ENCODE assay signal across 10 cellular contexts in the genomic region with DNA sequence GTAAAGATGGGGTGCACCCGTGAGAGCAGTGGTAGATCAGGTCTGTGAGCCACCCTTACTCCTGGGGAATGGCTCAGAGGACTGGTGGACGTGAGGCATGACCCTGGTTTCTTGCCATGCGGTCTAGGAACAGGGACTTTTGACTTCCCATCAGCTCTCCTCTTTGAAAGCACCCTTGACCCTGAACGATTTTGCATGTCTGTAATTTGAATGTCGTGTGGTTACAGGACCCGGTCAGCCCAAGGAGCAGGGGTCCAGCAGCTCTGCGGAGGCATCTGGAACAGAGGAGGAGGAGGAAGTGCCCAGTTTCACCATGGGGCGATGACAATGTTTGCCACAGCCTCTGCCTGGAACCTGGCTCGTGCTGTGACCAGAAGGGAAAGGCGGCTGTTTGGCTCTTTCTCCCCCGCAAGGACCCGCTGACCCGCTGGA. TPM values are rescaled to one million over a fixed set of nuclear protein-coding genes. Genes with fewer than 3 reads are reported as not detected.
DNase-seq lines count a peak whose midpoint lies in the region; ATAC-seq and TF ChIP-seq lines count a peak whose summit lies in the region.
"Had no signal": no experiment of that assay in that cellular context is flagged by ENCODE, and none has a peak within 500 bp of the region (broad histone marks: within the 10 kb centered on the region; RNA-seq: fewer than 3 reads in every experiment).

No MANE protein-coding gene starts in this region.

- H3K27ac ChIP-seq in angular gyrus (ENCODE audit: low read depth, low read length), result peak overlapping the region; percentile 1

- H3K27me3 Mint-ChIP-seq in activated CD4-positive, alpha-beta T cell treated with anti-CD3 and anti-CD28 coated beads, Interleukin-2, amount 10 ng/mL, durations not matched to agents 24 days and 14 days, result no peaks in the 10 kb centered on the region
- H3K27me3 Mint-ChIP-seq in progenitor cell of endocrine pancreas, result no peaks in the 10 kb centered on the region
- no peaks in the 10 kb centered on the region for H3K27me3 Mint-ChIP-seq in activated T-cell treated with anti-CD3 and anti-CD28 coated beads, Interleukin-2, amount 50 U/mL, for 4 hours (ENCODE audit: low read depth)

- peak overlapping the region; percentile 93 for H3K4me3 Mint-ChIP-seq in activated CD4-positive, alpha-beta T cell treated with anti-CD3 and anti-CD28 coated beads, Interleukin-2, amount 10 ng/mL, durations not matched to agents 24 days and 14 days
- H3K4me3 Mint-ChIP-seq in progenitor cell of endocrine pancreas (ENCODE audit: low read depth), result no peak overlapping the region
- H3K4me3 Mint-ChIP-seq in activated T-cell treated with anti-CD3 and anti-CD28 coated beads, Interleukin-2, amount 50 U/mL, for 4 hours, result no peak overlapping the region

- TF ChIP-seq CTCF in progenitor cell of endocrine pancreas (IDR thresholded peaks at IDR 0.05; ENCODE audit: unreplicated experiment), result no peak

- peaks cover 45% of the 10 kb centered on the region for H3K36me3 Mint-ChIP-seq in activated CD4-positive, alpha-beta T cell treated with anti-CD3 and anti-CD28 coated beads, Interleukin-2, amount 10 ng/mL, durations not matched to agents 24 days and 14 days (ENCODE audit: low read depth)
- H3K36me3 Mint-ChIP-seq in progenitor cell of endocrine pancreas (ENCODE audit: insufficient read depth), result peaks cover 17% of the 10 kb centered on the region
- peaks cover 15% of the 10 kb centered on the region for H3K36me3 Mint-ChIP-seq in activated T-cell treated with anti-CD3 and anti-CD28 coated beads, Interleukin-2, amount 50 U/mL, for 4 hours (ENCODE audit: insufficient read depth)

- no peak for DNase-seq in activated CD4-positive, alpha-beta T cell treated with anti-CD3 and anti-CD28 coated beads, Interleukin-2, amount 10 ng/mL, durations not matched to agents 24 days and 14 days
- no peak for DNase-seq in activated CD4-positive, alpha-beta T cell treated with anti-CD3 and anti-CD28 coated beads for 48 hours
- DNase-seq in progenitor cell of endocrine pancreas (ENCODE audit: low spot score, unreplicated experiment), result no peak
- DNase-seq in activated T-cell treated with anti-CD3 and anti-CD28 coated beads, Interleukin-2, amount 50 U/mL, for 4 hours, result no peak
- DNase-seq in T-helper 9 cell, result no peak
- DNase-seq: foreskin fibroblast, NCI-H1694 had no signal

- no peaks in the 10 kb centered on the region for H3K9me3 Mint-ChIP-seq in activated CD4-positive, alpha-beta T cell treated with anti-CD3 and anti-CD28 coated beads, Interleukin-2, amount 10 ng/mL, durations not matched to agents 24 days and 14 days
- no peaks in the 10 kb centered on the region for H3K9me3 Mint-ChIP-seq in progenitor cell of endocrine pancreas (ENCODE audit: low read depth)
- H3K9me3 Mint-ChIP-seq in activated T-cell treated with anti-CD3 and anti-CD28 coated beads, Interleukin-2, amount 50 U/mL, for 4 hours, result no peaks in the 10 kb centered on the region

- ATAC-seq in HG03558 (IDR thresholded peaks at IDR 0.05; ENCODE audit: extremely low read depth, unreplicated experiment) (peak; percentile 26), HG03520 (IDR thresholded peaks at IDR 0.05; ENCODE audit: unreplicated experiment) (no peak)
- no peak for ATAC-seq in activated T-cell treated with anti-CD3 and anti-CD28 coated beads, Interleukin-2, amount 50 U/mL, for 4 hours

- H3K27ac Mint-ChIP-seq in activated CD4-positive, alpha-beta T cell treated with anti-CD3 and anti-CD28 coated beads, Interleukin-2, amount 10 ng/mL, durations not matched to agents 24 days and 14 days, result peak overlapping the region; percentile 100
- peak overlapping the region; percentile 69 for H3K27ac Mint-ChIP-seq in progenitor cell of endocrine pancreas

- peaks cover 63% of the 10 kb centered on the region for H3K4me1 Mint-ChIP-seq in activated CD4-positive, alpha-beta T cell treated with anti-CD3 and anti-CD28 coated beads, Interleukin-2, amount 10 ng/mL, durations not matched to agents 24 days and 14 days
- no peaks in the 10 kb centered on the region for H3K4me1 Mint-ChIP-seq in progenitor cell of endocrine pancreas (ENCODE audit: low read depth)
- H3K4me1 Mint-ChIP-seq in activated T-cell treated with anti-CD3 and anti-CD28 coated beads, Interleukin-2, amount 50 U/mL, for 4 hours (ENCODE audit: low read depth), result peaks cover 79% of the 10 kb centered on the region

- intact Hi-C loops in activated CD4-positive, alpha-beta T cell treated with anti-CD3 and anti-CD28 coated beads, Interleukin-2, amount 10 ng/mL, durations not matched to agents 24 days and 14 days (cut with micrococcal nuclease), result loop anchor here (1.0 kb wide), 1 partner anchor 8 kb away; the partner anchor contains the start of gene ORAI2

RNA-seq across cellular contexts. Expression of gene ORAI2, which starts 8.6 kb away (rescaled TPM):
- 45.8 and 49.8 TPM in 2 replicates for total RNA-seq in activated CD4-positive, alpha-beta T cell treated with anti-CD3 and anti-CD28 coated beads, Interleukin-2, amount 10 ng/mL, durations not matched to agents 24 days and 14 days
- total RNA-seq in progenitor cell of endocrine pancreas, result 35.4 and 41.8 TPM in 2 replicates
- 10 to 100 TPM; 24.8 to 35.9 (median 27.4) TPM for total RNA-seq in activated T-cell treated with anti-CD3 and anti-CD28 coated beads, Interleukin-2, amount 50 U/mL, for 4 hours

RNA-seq across cellular contexts. Expression of gene PRKRIP1, which starts 28.6 kb away (rescaled TPM):
- 26.4 and 31.7 TPM in 2 replicates for total RNA-seq in activated CD4-positive, alpha-beta T cell treated with anti-CD3 and anti-CD28 coated beads, Interleukin-2, amount 10 ng/mL, durations not matched to agents 24 days and 14 days
- total RNA-seq in progenitor cell of endocrine pancreas, result 44.8 and 45.0 TPM in 2 replicates
- total RNA-seq in activated T-cell treated with anti-CD3 and anti-CD28 coated beads, Interleukin-2, amount 50 U/mL, for 4 hours, result 10 to 100 TPM; 24.8 to 30.1 (median 27.0) TPM

RNA-seq across cellular contexts. Expression of gene ALKBH4, which starts 39.9 kb away (rescaled TPM):
- total RNA-seq in activated CD4-positive, alpha-beta T cell treated with anti-CD3 and anti-CD28 coated beads, Interleukin-2, amount 10 ng/mL, durations not matched to agents 24 days and 14 days, result 9.9 and 10.9 TPM in 2 replicates
- 14.3 and 16.4 TPM in 2 replicates for total RNA-seq in progenitor cell of endocrine pancreas
- total RNA-seq in activated T-cell treated with anti-CD3 and anti-CD28 coated beads, Interleukin-2, amount 50 U/mL, for 4 hours, result 10 to 100 TPM; 13.7 to 15.4 (median 15.0) TPM

RNA-seq across cellular contexts. Expression of gene LRWD1, which starts 40.0 kb away (rescaled TPM):
- 30.5 and 32.4 TPM in 2 replicates for total RNA-seq in activated CD4-positive, alpha-beta T cell treated with anti-CD3 and anti-CD28 coated beads, Interleukin-2, amount 10 ng/mL, durations not matched to agents 24 days and 14 days
- 27.7 and 31.8 TPM in 2 replicates for total RNA-seq in progenitor cell of endocrine pancreas
- 10 to 100 TPM; 54.8 to 57.9 (median 57.7) TPM for total RNA-seq in activated T-cell treated with anti-CD3 and anti-CD28 coated beads, Interleukin-2, amount 50 U/mL, for 4 hours

RNA-seq across cellular contexts. Expression of gene POLR2J, which starts 53.9 kb away (rescaled TPM):
- 46.8 and 50.8 TPM in 2 replicates for total RNA-seq in activated CD4-positive, alpha-beta T cell treated with anti-CD3 and anti-CD28 coated beads, Interleukin-2, amount 10 ng/mL, durations not matched to agents 24 days and 14 days
- total RNA-seq in progenitor cell of endocrine pancreas, result 48.6 and 50.5 TPM in 2 replicates
- total RNA-seq in activated T-cell treated with anti-CD3 and anti-CD28 coated beads, Interleukin-2, amount 50 U/mL, for 4 hours, result 10 to 100 TPM; 67.3 to 77.4 (median 72.0) TPM
